Comparison of ENCODE assay signal across 3 cellular contexts in the genomic region with DNA sequence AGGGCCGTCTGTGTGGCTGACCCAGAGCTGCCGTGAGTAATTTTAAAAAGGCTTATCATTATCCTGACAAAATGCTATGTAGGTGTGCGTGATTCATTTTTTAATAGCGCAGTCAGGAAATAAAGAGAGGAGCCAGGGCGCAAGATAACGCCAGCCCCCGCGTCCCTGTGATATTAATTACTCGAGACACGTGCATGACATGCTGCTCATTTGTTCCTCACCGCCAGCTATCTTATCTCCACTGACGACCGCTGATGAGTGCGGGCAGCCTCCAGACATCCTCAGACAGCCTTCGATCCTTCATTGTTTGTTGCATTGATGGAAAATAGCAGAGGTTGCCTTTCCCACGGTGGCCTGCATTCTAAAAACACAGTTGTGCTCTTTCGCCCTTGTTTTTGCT.
TF ChIP-seq lines count a peak whose summit lies in the region.

No MANE protein-coding gene starts in this region.

TF ChIP-seq in SK-N-SH, 30 proteins besides CTCF, POLR2A, EP300 and RAD21:
- TF ChIP-seq GATA2 (CRISPR knock-in tag; IDR thresholded peaks at IDR 0.05) (0 out of 2 replicates have a peak, but pooled peaks have one; percentile 47), TCF12 (IDR thresholded peaks at IDR 0.05) (no peak), ZBTB33 (IDR thresholded peaks at IDR 0.05; ENCODE audit: borderline replicate concordance, low read depth) (no peak), MXI1 (IDR thresholded peaks at IDR 0.05; ENCODE audit: low read depth, low read length) (no peak)

TF ChIP-seq in SK-N-SH treated with all-trans-retinoic acid at 6 μM for 48 hours, 23 proteins besides CTCF, POLR2A, EP300 and RAD21:
- TF ChIP-seq PPARA (CRISPR knock-in tag; IDR thresholded peaks at IDR 0.05; ENCODE audit: borderline replicate concordance) (no peak), RARB (CRISPR knock-in tag; IDR thresholded peaks at IDR 0.05) (no peak), SNAI2 (CRISPR knock-in tag; IDR thresholded peaks at IDR 0.05) (no peak), ARNTL (CRISPR knock-in tag; IDR thresholded peaks at IDR 0.05; ENCODE audit: borderline replicate concordance, low read depth) (no peak), ZFP30 (CRISPR knock-in tag; IDR thresholded peaks at IDR 0.05) (no peak), POU6F1 (CRISPR knock-in tag; IDR thresholded peaks at IDR 0.05; ENCODE audit: borderline replicate concordance, low read depth) (no peak), TOX (CRISPR knock-in tag; IDR thresholded peaks at IDR 0.05; ENCODE audit: borderline replicate concordance) (no peak), TCF4 (CRISPR knock-in tag; IDR thresholded peaks at IDR 0.05; ENCODE audit: borderline replicate concordance) (no peak), CSRNP3 (CRISPR knock-in tag; IDR thresholded peaks at IDR 0.05) (no peak), GLIS3 (CRISPR knock-in tag; IDR thresholded peaks at IDR 0.05) (no peak), BACH2 (CRISPR knock-in tag; IDR thresholded peaks at IDR 0.05; ENCODE audit: borderline replicate concordance) (no peak), ZNF70 (CRISPR knock-in tag; IDR thresholded peaks at IDR 0.05) (no peak), OSR1 (CRISPR knock-in tag; IDR thresholded peaks at IDR 0.05) (no peak), PATZ1 (CRISPR knock-in tag; IDR thresholded peaks at IDR 0.05; ENCODE audit: borderline replicate concordance) (no peak)
- TF ChIP-seq, protein P1, sequence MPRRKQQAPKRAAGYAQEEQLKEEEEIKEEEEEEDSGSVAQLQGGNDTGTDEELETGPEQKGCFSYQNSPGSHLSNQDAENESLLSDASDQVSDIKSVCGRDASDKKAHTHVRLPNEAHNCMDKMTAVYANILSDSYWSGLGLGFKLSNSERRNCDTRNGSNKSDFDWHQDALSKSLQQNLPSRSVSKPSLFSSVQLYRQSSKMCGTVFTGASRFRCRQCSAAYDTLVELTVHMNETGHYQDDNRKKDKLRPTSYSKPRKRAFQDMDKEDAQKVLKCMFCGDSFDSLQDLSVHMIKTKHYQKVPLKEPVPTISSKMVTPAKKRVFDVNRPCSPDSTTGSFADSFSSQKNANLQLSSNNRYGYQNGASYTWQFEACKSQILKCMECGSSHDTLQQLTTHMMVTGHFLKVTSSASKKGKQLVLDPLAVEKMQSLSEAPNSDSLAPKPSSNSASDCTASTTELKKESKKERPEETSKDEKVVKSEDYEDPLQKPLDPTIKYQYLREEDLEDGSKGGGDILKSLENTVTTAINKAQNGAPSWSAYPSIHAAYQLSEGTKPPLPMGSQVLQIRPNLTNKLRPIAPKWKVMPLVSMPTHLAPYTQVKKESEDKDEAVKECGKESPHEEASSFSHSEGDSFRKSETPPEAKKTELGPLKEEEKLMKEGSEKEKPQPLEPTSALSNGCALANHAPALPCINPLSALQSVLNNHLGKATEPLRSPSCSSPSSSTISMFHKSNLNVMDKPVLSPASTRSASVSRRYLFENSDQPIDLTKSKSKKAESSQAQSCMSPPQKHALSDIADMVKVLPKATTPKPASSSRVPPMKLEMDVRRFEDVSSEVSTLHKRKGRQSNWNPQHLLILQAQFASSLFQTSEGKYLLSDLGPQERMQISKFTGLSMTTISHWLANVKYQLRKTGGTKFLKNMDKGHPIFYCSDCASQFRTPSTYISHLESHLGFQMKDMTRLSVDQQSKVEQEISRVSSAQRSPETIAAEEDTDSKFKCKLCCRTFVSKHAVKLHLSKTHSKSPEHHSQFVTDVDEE (CRISPR knock-in tag; IDR thresholded peaks at IDR 0.05), result no peak
- TF ChIP-seq, protein P2, sequence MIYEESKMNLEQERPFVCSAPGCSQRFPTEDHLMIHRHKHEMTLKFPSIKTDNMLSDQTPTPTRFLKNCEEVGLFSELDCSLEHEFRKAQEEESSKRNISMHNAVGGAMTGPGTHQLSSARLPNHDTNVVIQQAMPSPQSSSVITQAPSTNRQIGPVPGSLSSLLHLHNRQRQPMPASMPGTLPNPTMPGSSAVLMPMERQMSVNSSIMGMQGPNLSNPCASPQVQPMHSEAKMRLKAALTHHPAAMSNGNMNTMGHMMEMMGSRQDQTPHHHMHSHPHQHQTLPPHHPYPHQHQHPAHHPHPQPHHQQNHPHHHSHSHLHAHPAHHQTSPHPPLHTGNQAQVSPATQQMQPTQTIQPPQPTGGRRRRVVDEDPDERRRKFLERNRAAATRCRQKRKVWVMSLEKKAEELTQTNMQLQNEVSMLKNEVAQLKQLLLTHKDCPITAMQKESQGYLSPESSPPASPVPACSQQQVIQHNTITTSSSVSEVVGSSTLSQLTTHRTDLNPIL (CRISPR knock-in tag; IDR thresholded peaks at IDR 0.05; ENCODE audit: low read depth), result no peak

TF ChIP-seq in K562, 482 proteins besides CTCF, POLR2A, EP300 and RAD21:
- TF ChIP-seq, protein P3, sequence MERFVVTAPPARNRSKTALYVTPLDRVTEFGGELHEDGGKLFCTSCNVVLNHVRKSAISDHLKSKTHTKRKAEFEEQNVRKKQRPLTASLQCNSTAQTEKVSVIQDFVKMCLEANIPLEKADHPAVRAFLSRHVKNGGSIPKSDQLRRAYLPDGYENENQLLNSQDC (CRISPR knock-in tag; IDR thresholded peaks at IDR 0.05), result no peak
- TF ChIP-seq, protein P4, sequence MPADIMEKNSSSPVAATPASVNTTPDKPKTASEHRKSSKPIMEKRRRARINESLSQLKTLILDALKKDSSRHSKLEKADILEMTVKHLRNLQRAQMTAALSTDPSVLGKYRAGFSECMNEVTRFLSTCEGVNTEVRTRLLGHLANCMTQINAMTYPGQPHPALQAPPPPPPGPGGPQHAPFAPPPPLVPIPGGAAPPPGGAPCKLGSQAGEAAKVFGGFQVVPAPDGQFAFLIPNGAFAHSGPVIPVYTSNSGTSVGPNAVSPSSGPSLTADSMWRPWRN (IDR thresholded peaks at IDR 0.05; ENCODE audit: low read depth), result 0 out of 2 replicates have a peak, but pooled peaks have one; percentile 18
